In the genomic region with DNA sequence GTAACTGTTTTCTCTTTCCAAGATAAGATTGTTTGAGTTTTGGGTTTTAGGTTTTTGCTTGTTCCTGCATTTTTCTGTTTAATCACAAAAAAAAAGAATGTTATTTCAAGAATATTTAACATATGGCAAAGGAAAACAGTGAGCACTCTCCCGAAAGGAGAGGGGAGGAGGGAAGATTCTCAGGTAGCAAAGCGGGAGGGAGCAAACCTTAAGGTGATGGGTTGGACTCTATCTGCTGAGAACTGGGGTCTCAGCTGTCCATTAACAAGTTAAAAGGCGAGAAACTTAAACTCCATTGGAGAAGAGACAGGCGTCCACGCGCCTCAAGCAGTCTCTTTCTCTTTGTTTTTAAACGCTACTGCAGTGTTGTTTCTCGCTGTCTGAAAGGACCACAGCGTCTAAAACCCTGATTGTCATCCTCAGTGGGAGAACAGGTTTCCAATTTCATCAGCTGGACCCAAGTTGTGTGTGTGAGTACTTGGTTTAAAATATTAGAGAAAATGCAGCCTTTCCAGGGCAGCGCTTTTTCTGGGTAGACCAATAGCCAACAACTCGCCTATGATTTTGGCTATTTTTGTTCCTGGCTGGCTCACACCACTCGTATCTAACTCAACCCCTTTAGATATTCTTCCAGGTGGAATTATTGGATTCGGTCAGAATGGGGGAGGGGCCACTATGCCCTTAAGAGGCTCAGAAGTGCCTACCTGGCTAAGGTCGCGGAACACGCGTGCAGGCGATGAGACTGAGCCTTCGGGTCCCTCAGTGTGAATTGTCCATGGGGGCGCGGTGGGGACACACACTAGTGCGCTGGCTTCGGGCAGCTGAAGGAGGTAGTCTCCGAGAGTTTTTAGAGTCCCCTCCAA, we compare ENCODE assay signal across 1 cellular context.
TF ChIP-seq lines count a peak whose summit lies in the region.

No MANE protein-coding gene starts in this region.

TF ChIP-seq in endothelial cell of umbilical vein, 7 proteins besides CTCF, POLR2A, EP300 and RAD21:
- TF ChIP-seq EZH2 (IDR thresholded peaks at IDR 0.05; ENCODE audit: borderline replicate concordance, low read depth, low read length, severe bottlenecking) (peak; percentile 32), GATA2 (IDR thresholded peaks at IDR 0.05; ENCODE audit: insufficient read depth, insufficient read length, low read depth, low read length) (no peak)
